In genomic region chr3:186261638-186262037, GRCh38 we compare ENCODE assay signal across 12 cellular contexts.
DNase-seq lines count a peak whose midpoint lies in the region; ATAC-seq, FAIRE-seq and TF ChIP-seq lines count a peak whose summit lies in the region.
"Had no signal": no experiment of that assay in that cellular context is flagged by ENCODE, and none has a peak within 500 bp of the region (broad histone marks: within the 10 kb centered on the region; RNA-seq: fewer than 3 reads in every experiment).

No MANE protein-coding gene starts in this region.

- DNase-seq in cardiac muscle cell (ENCODE audit: low read depth in 1 of 2, low spot score in 1 of 2) = peak; percentile 20 to 55
- DNase-seq in heart right ventricle = no peak
- peak; percentile 2 for DNase-seq in NCI-H1092 (lab: John Stamatoyannopoulos, UW)
- DNase-seq in H1 (ENCODE audit: low read depth in 1 of 2, low spot score in 2 of 2) = no peak
- no peak for DNase-seq in smooth muscle cell (lab: John Stamatoyannopoulos, UW; ENCODE audit: unreplicated experiment)
- no peak for DNase-seq in activated effector memory CD4-positive, alpha-beta T cell treated with Interleukin-2 at 50 U/mL for 16 hours
- no peak for DNase-seq in stimulated activated CD4-positive, alpha-beta T cell treated with anti-CD3 and anti-CD28 coated beads, Interleukin-4, amount 100 ng/mL, for 4 hours
- DNase-seq: activated CD4-positive, alpha-beta memory T cell treated with anti-CD3 and anti-CD28 coated beads for 36 hours; NCI-H187 treated with DMSO at 0.1 percent for 48 hours; SHP77 treated with DMSO at 0.1 percent for 48 hours had no signal

- H4K91ac ChIP-seq in H1 (replicated peaks; ENCODE audit: insufficient read length, low read length) = no peak overlapping the region

- H2AFZ ChIP-seq in H1 (ENCODE audit: low read length) = peak overlapping the region; percentile 55; the same call in 1 of the 2 replicates
- H2AFZ ChIP-seq in smooth muscle cell (ENCODE audit: low read depth) = no peak overlapping the region

- H3K79me2 ChIP-seq in H1 (ENCODE audit: control insufficient read depth in 1 of 2, insufficient read depth in 2 of 2, low read length in 2 of 2) = no peaks in the 10 kb centered on the region
- no peaks in the 10 kb centered on the region for H3K79me2 ChIP-seq in smooth muscle cell (ENCODE audit: low read depth)

- ATAC-seq in heart right ventricle (no peak), GM21447 (IDR thresholded peaks at IDR 0.05; ENCODE audit: unreplicated experiment) (no peak)

- H3K23me2 ChIP-seq in H1 (ENCODE audit: low read depth, low read length) = no peaks in the 10 kb centered on the region

- intact Hi-C loops in heart right ventricle (cut with DNase I) = loop anchor here in 2 of 10 donors (5.0 kb wide), 2 partner anchors 276 to 281 kb away; partner anchors contain the start of gene CRYGS (in 1 of the 2)

- no peaks in the 10 kb centered on the region for H4K20me1 ChIP-seq in H1 (replicated peaks in 1 of 2; ENCODE audit: control insufficient read depth in 1 of 2, insufficient read depth in 2 of 2, low read length in 2 of 2)
- no peaks in the 10 kb centered on the region for H4K20me1 ChIP-seq in smooth muscle cell (ENCODE audit: low read depth)

- peak; percentile 63 for FAIRE-seq in H1 (lab: Jason Lieb, UNC)
- FAIRE-seq: endometrium had no signal

- TF ChIP-seq RAD21 in H1 (IDR thresholded peaks at IDR 0.05 in 1 of 2, conservative IDR thresholded peaks at IDR 0.05 in 1 of 2; ENCODE audit: low read depth in 2 of 2, low read length in 2 of 2) = peak; percentile 40 to 52

- H3K9ac ChIP-seq in H1 (replicated peaks in 1 of 4; ENCODE audit: extremely low read depth in 1 of 4, low read depth in 3 of 4, low read length in 3 of 4) (no peak overlapping the region), smooth muscle cell (ENCODE audit: low read depth) (no peak overlapping the region)

- H3K79me1 ChIP-seq in H1 (ENCODE audit: low read depth, low read length) = no peaks in the 10 kb centered on the region

- H2AK5ac ChIP-seq in H1 (ENCODE audit: low read depth, low read length) = peak overlapping the region; percentile 59; the same call in 1 of the 2 replicates

- H3K4me3 ChIP-seq in cardiac muscle cell = no peak overlapping the region
- H3K4me3 ChIP-seq in heart right ventricle = no peak overlapping the region
- H3K4me3 ChIP-seq in H1 (ENCODE audit: extremely low read depth in 1 of 4, insufficient read depth in 2 of 4, low read depth in 3 of 4, low read length in 4 of 4) = no peak overlapping the region
- H3K4me3 ChIP-seq in smooth muscle cell = no peak overlapping the region

- no peaks in the 10 kb centered on the region for H3K4me1 ChIP-seq in cardiac muscle cell (ENCODE audit: low read depth)
- H3K4me1 ChIP-seq in heart right ventricle = peaks cover 0 to 6% (median 0%) of the 10 kb centered on the region in 9 donors
- peaks cover 0 to 8% (median 4%) of the 10 kb centered on the region in 4 experiments; a peak in 3 of 7 replicates for H3K4me1 ChIP-seq in H1 (replicated peaks in 1 of 4; ENCODE audit: control insufficient read depth in 3 of 4, insufficient read depth in 4 of 4, low read length in 3 of 4)
- peaks cover 3% of the 10 kb centered on the region for H3K4me1 ChIP-seq in smooth muscle cell (ENCODE audit: low read depth)

- TF ChIP-seq CTCF in cardiac muscle cell (IDR thresholded peaks at IDR 0.05; ENCODE audit: low read depth, low read length) (peak; percentile 18), heart right ventricle (IDR thresholded peaks at IDR 0.05) (peak in 1 of 9 donors; percentile 9), H1 (IDR thresholded peaks at IDR 0.05; ENCODE audit: control extremely low read depth in 1 of 3, insufficient read depth in 1 of 3, low read depth in 1 of 3, low read length in 3 of 3) (peak; percentile 37 to 53 (median 50); a peak in 3 of 4 replicates), smooth muscle cell (IDR thresholded peaks at IDR 0.05; ENCODE audit: borderline replicate concordance, insufficient read depth, poor library complexity, severe bottlenecking) (peak; percentile 24)

- WGBS in heart right ventricle, 2 donors = 51 to 55% methylated on average over 9 of the region's 9 CpGs
- 45% methylated on average over 8 of the region's 9 CpGs; no CpG with 5 or more reads in 1 of the 2 experiments for WGBS in H1 (ENCODE audit: extremely low coverage in 1 of 2, insufficient coverage in 1 of 2, insufficient read length in 1 of 2, insufficient replicate concordance in 2 of 2, low coverage in 1 of 2, low lambda C conversion rate in 2 of 2, missing lambda C conversion rate in 1 of 2), 2 experiments
- WGBS in smooth muscle cell (ENCODE audit: low lambda C conversion rate) = 50% methylated on average over 9 of the region's 9 CpGs

- CTCF ChIA-PET in H1 (lab: Charles Lee; ENCODE audit: partially characterized antibody) = interaction anchor here (0.6 to 12.2 kb wide), 31 partner anchors 8 to 805 kb away, joined by 3 to 156 read pairs (median 4); no protein-coding TSS in a partner anchor

- no peak overlapping the region for H2BK5ac ChIP-seq in H1 (ENCODE audit: low read depth, low read length)

- no peak overlapping the region for H3K4me2 ChIP-seq in H1 (ENCODE audit: insufficient read depth in 1 of 2, low read depth in 2 of 2, low read length in 2 of 2)
- no peak overlapping the region for H3K4me2 ChIP-seq in smooth muscle cell

- H3K14ac ChIP-seq in H1 (ENCODE audit: insufficient read length) = no peak overlapping the region

- no peaks in the 10 kb centered on the region for H3K27me3 ChIP-seq in cardiac muscle cell
- H3K27me3 ChIP-seq in heart right ventricle = no peaks in the 10 kb centered on the region
- H3K27me3 ChIP-seq in H1 (replicated peaks in 1 of 4; ENCODE audit: control insufficient read depth in 3 of 4, extremely low read depth in 1 of 4, insufficient read depth in 3 of 4, low read length in 3 of 4) = no peaks in the 10 kb centered on the region; a peak in 2 of 7 replicates
- no peaks in the 10 kb centered on the region for H3K27me3 ChIP-seq in smooth muscle cell (ENCODE audit: low read depth)

- H4K8ac ChIP-seq in H1 (ENCODE audit: extremely low read depth, insufficient read depth, low read length) = no peak overlapping the region

- H3F3A ChIP-seq in smooth muscle cell (ENCODE audit: low read depth) = no peaks in the 10 kb centered on the region

- H3K4ac ChIP-seq in H1 (replicated peaks; ENCODE audit: insufficient read length, low read depth, low read length) = no peak overlapping the region

- no peak overlapping the region for H2BK20ac ChIP-seq in H1 (ENCODE audit: low read length)

- H3K27ac ChIP-seq in cardiac muscle cell = no peak overlapping the region
- H3K27ac ChIP-seq in heart right ventricle = no peak overlapping the region
- no peak overlapping the region for H3K27ac ChIP-seq in H1 (ENCODE audit: low read depth, low read length)
- no peak overlapping the region for H3K27ac ChIP-seq in smooth muscle cell (ENCODE audit: low read depth)

- no peaks in the 10 kb centered on the region for H3K9me3 ChIP-seq in cardiac muscle cell (ENCODE audit: low read depth)
- no peaks in the 10 kb centered on the region for H3K9me3 ChIP-seq in heart right ventricle
- H3K9me3 ChIP-seq in H1 (ENCODE audit: insufficient read depth in 2 of 2, low read depth in 1 of 2, low read length in 1 of 2) = no peaks in the 10 kb centered on the region
- no peaks in the 10 kb centered on the region for H3K9me3 ChIP-seq in smooth muscle cell (replicated peaks; ENCODE audit: low read depth)

- no peak overlapping the region for H2BK15ac ChIP-seq in H1 (ENCODE audit: low read length)

- no peak for TF ChIP-seq POLR2A in H1 (IDR thresholded peaks at IDR 0.05; ENCODE audit: control extremely low read depth in 1 of 2, low read depth in 2 of 2, low read length in 2 of 2)

- no peak overlapping the region for H3K18ac ChIP-seq in H1 (ENCODE audit: extremely low read depth, low read length)

- H3K36me3 ChIP-seq in cardiac muscle cell = no peaks in the 10 kb centered on the region
- peaks cover 0 to 39% (median 14%) of the 10 kb centered on the region in 9 donors for H3K36me3 ChIP-seq in heart right ventricle
- no peaks in the 10 kb centered on the region for H3K36me3 ChIP-seq in H1 (ENCODE audit: control insufficient read depth in 2 of 4, insufficient read depth in 4 of 4, low read length in 3 of 4)
- no peaks in the 10 kb centered on the region for H3K36me3 ChIP-seq in smooth muscle cell (ENCODE audit: low read depth)

- H4K5ac ChIP-seq in H1 (ENCODE audit: insufficient read length, low read depth, low read length) = no peak overlapping the region

- POLR2A ChIA-PET in H1 (lab: Charles Lee; ENCODE audit: partially characterized antibody) = interaction anchor here (1.0 kb wide), 1 partner anchor 277 kb away, joined by 3 read pairs; no protein-coding TSS in a partner anchor

- H3K23ac ChIP-seq in H1 (ENCODE audit: insufficient read length) = no peak overlapping the region

- H3K56ac ChIP-seq in H1 (replicated peaks; ENCODE audit: insufficient read length, low read depth, low read length) = no peak overlapping the region

- no peak overlapping the region for H2BK120ac ChIP-seq in H1 (replicated peaks; ENCODE audit: low read depth, low read length)

- TF ChIP-seq EP300 in H1 (IDR thresholded peaks at IDR 0.05; ENCODE audit: borderline replicate concordance in 1 of 2, low read depth in 2 of 2, low read length in 2 of 2) = no peak

- H2BK12ac ChIP-seq in H1 (ENCODE audit: low read depth, low read length) = no peak overlapping the region

TF ChIP-seq in H1, 55 proteins besides CTCF, POLR2A, EP300 and RAD21:
- TF ChIP-seq CBX8 (IDR thresholded peaks at IDR 0.05; ENCODE audit: borderline replicate concordance, low read depth, low read length) (no peak), SP4 (IDR thresholded peaks at IDR 0.05; ENCODE audit: low read length) (no peak), HDAC6 (IDR thresholded peaks at IDR 0.05; ENCODE audit: low read depth, low read length) (no peak)

Comparison
In these comparisons a context has a peak if more than half of its experiments do, and no peak if none do; other contexts are left out.
1. DNase-seq: peak in cardiac muscle cell (2 of 2) and NCI-H1092 (single experiment); none in heart right ventricle (0 of 2), H1 (0 of 2), smooth muscle cell (single experiment), activated effector memory CD4-positive, alpha-beta T cell treated with Interleukin-2 at 50 U/mL for 16 hours (single experiment) and stimulated activated CD4-positive, alpha-beta T cell treated with anti-CD3 and anti-CD28 coated beads, Interleukin-4, amount 100 ng/mL, for 4 hours (0 of 2).